ENCODE assay signal across 2 cellular contexts in genomic region chr21:45208627-45208951, GRCh38.
A peak's percentile ranks its signal among the peaks of the same experiment; 100 is the strongest.
TF ChIP-seq lines count a peak whose summit lies in the region.

No MANE protein-coding gene starts in this region.

TF ChIP-seq in IMR-90, 13 proteins besides CTCF, POLR2A, EP300 and RAD21:
- TF ChIP-seq MAZ (IDR thresholded peaks at IDR 0.05; ENCODE audit: borderline replicate concordance, low read depth, low read length) (no peak), BHLHE40 (IDR thresholded peaks at IDR 0.05; ENCODE audit: low read depth, low read length) (0 out of 2 replicates have a peak, but pooled peaks have one; percentile 7), RFX5 (IDR thresholded peaks at IDR 0.05; ENCODE audit: low read depth, low read length) (no peak), CEBPB (IDR thresholded peaks at IDR 0.05; ENCODE audit: low read depth, low read length) (no peak), SMC3 (IDR thresholded peaks at IDR 0.05; ENCODE audit: low read depth, low read length) (no peak)

TF ChIP-seq in K562, 482 proteins besides CTCF, POLR2A, EP300 and RAD21:
- TF ChIP-seq BDP1 (IDR thresholded peaks at IDR 0.05; ENCODE audit: insufficient read depth, insufficient read length) = no peak
- no peak for TF ChIP-seq EGR1 (conservative IDR thresholded peaks at IDR 0.05)
- no peak for TF ChIP-seq RBBP5 (IDR thresholded peaks at IDR 0.05; ENCODE audit: borderline replicate concordance, insufficient read depth, low read length, poor library complexity, severe bottlenecking)
- no peak for TF ChIP-seq MEIS2 (IDR thresholded peaks at IDR 0.05; ENCODE audit: partially characterized antibody)
- TF ChIP-seq HCFC1 (IDR thresholded peaks at IDR 0.05; ENCODE audit: low read depth, low read length) = no peak
- TF ChIP-seq ZKSCAN1 (IDR thresholded peaks at IDR 0.05; ENCODE audit: low read depth, low read length) = no peak
- no peak for TF ChIP-seq ZBTB7A (IDR thresholded peaks at IDR 0.05; ENCODE audit: borderline replicate concordance, control insufficient read depth, low read depth, low read length)
- no peak for TF ChIP-seq ID3 (CRISPR knock-in tag; IDR thresholded peaks at IDR 0.05)
- TF ChIP-seq ID3 (tag; IDR thresholded peaks at IDR 0.05) = no peak
- no peak for TF ChIP-seq TAF7 (tag; IDR thresholded peaks at IDR 0.05)
- no peak for TF ChIP-seq ZNF449 (CRISPR knock-in tag; IDR thresholded peaks at IDR 0.05)
- no peak for TF ChIP-seq FOXP4 (CRISPR knock-in tag; IDR thresholded peaks at IDR 0.05; ENCODE audit: borderline replicate concordance)
- no peak for TF ChIP-seq ZNF263 (CRISPR knock-in tag; IDR thresholded peaks at IDR 0.05; ENCODE audit: borderline replicate concordance)
- no peak for TF ChIP-seq ESRRA (IDR thresholded peaks at IDR 0.05; ENCODE audit: borderline replicate concordance, low read depth)
- no peak for TF ChIP-seq ZNF354B (CRISPR knock-in tag; IDR thresholded peaks at IDR 0.05)
- TF ChIP-seq JUND (IDR thresholded peaks at IDR 0.05; ENCODE audit: borderline replicate concordance, low read depth, low read length) = no peak
- 0 out of 3 replicates have a peak, but pooled peaks have one; percentile 1 for TF ChIP-seq JUND (tag; IDR thresholded peaks at IDR 0.05; ENCODE audit: borderline replicate concordance, low read depth, low read length)
- peak; percentile 51; the same call in 1 of the 2 replicates for TF ChIP-seq HDGF (IDR thresholded peaks at IDR 0.05)
- TF ChIP-seq FOXJ3 (CRISPR knock-in tag; IDR thresholded peaks at IDR 0.05) = no peak
- no peak for TF ChIP-seq KDM4B (IDR thresholded peaks at IDR 0.05; ENCODE audit: borderline replicate concordance in 2 of 2, low read depth in 1 of 2)
- TF ChIP-seq, protein P1, sequence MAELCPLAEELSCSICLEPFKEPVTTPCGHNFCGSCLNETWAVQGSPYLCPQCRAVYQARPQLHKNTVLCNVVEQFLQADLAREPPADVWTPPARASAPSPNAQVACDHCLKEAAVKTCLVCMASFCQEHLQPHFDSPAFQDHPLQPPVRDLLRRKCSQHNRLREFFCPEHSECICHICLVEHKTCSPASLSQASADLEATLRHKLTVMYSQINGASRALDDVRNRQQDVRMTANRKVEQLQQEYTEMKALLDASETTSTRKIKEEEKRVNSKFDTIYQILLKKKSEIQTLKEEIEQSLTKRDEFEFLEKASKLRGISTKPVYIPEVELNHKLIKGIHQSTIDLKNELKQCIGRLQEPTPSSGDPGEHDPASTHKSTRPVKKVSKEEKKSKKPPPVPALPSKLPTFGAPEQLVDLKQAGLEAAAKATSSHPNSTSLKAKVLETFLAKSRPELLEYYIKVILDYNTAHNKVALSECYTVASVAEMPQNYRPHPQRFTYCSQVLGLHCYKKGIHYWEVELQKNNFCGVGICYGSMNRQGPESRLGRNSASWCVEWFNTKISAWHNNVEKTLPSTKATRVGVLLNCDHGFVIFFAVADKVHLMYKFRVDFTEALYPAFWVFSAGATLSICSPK (IDR thresholded peaks at IDR 0.05; ENCODE audit: borderline replicate concordance) = no peak
- no peak for TF ChIP-seq TEAD2 (tag; IDR thresholded peaks at IDR 0.05)
- no peak for TF ChIP-seq ZNF232 (CRISPR knock-in tag; IDR thresholded peaks at IDR 0.05)
- no peak for TF ChIP-seq IRF9 (tag; IDR thresholded peaks at IDR 0.05)
- TF ChIP-seq, protein P2, sequence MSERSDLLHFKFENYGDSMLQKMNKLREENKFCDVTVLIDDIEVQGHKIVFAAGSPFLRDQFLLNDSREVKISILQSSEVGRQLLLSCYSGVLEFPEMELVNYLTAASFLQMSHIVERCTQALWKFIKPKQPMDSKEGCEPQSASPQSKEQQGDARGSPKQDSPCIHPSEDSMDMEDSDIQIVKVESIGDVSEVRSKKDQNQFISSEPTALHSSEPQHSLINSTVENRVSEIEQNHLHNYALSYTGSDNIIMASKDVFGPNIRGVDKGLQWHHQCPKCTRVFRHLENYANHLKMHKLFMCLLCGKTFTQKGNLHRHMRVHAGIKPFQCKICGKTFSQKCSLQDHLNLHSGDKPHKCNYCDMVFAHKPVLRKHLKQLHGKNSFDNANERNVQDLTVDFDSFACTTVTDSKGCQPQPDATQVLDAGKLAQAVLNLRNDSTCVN (CRISPR knock-in tag; IDR thresholded peaks at IDR 0.05) = 0 out of 2 replicates have a peak, but pooled peaks have one; percentile 27
- TF ChIP-seq, protein P3, sequence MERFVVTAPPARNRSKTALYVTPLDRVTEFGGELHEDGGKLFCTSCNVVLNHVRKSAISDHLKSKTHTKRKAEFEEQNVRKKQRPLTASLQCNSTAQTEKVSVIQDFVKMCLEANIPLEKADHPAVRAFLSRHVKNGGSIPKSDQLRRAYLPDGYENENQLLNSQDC (CRISPR knock-in tag; IDR thresholded peaks at IDR 0.05) = no peak
- no peak for TF ChIP-seq MAFK (IDR thresholded peaks at IDR 0.05; ENCODE audit: low read length)
